Comparison of ENCODE assay signal across 10 cellular contexts in genomic region chr4:121898150-121898549, GRCh38. TPM values are rescaled to one million over a fixed set of nuclear protein-coding genes. Genes with fewer than 3 reads are reported as not detected.
DNase-seq lines count a peak whose midpoint lies in the region; ATAC-seq and TF ChIP-seq lines count a peak whose summit lies in the region.
"Had no signal": no experiment of that assay in that cellular context is flagged by ENCODE, and none has a peak within 500 bp of the region (broad histone marks: within the 10 kb centered on the region; RNA-seq: fewer than 3 reads in every experiment).

No MANE protein-coding gene starts in this region.

- no peak for TF ChIP-seq CTCF in natural killer cell (IDR thresholded peaks at IDR 0.05)

- in situ Hi-C loops in G401 (cut with HindIII; ENCODE audit: low sequenced_read_pairs), result no loop called here

- DNase-seq in SHP77 (lab: John Stamatoyannopoulos, UW) (peak; percentile 27 to 39), SHP77 treated with DMSO at 0.1 percent for 48 hours (lab: John Stamatoyannopoulos, UW) (no peak), NCI-H82 (lab: John Stamatoyannopoulos, UW) (peak; percentile 68), natural killer cell (no peak), hypothalamus (lab: John Stamatoyannopoulos, UW) (no peak), G401 (ENCODE audit: low spot score) (no peak)
- peak; percentile 20 to 25 for DNase-seq in activated T-cell treated with anti-CD3 and anti-CD28 coated beads, Interleukin-2, amount 50 U/mL, for 48 hours
- DNase-seq: dorsolateral prefrontal cortex had no signal

- intact Hi-C loops in natural killer cell (cut with micrococcal nuclease), result no loop called here

- no peaks in the 10 kb centered on the region for H3K4me1 Mint-ChIP-seq in natural killer cell

- no peak overlapping the region for H3K4me3 Mint-ChIP-seq in natural killer cell
- H3K4me3 Mint-ChIP-seq: neural crest cell had no signal

- peaks cover 13 to 56% of the 10 kb centered on the region in 2 donors for H3K27me3 Mint-ChIP-seq in natural killer cell (ENCODE audit: low read depth in 2 of 2)

- no peak overlapping the region for H3K27ac Mint-ChIP-seq in natural killer cell

- no peaks in the 10 kb centered on the region for H3K9me3 Mint-ChIP-seq in natural killer cell

- ATAC-seq in natural killer cell (peak in 2 of 3 donors; percentile 14 to 55), HG03521 (IDR thresholded peaks at IDR 0.05; ENCODE audit: unreplicated experiment) (no peak)

- H3K36me3 Mint-ChIP-seq in natural killer cell, result no peaks in the 10 kb centered on the region

RNA-seq across cellular contexts. Expression of gene BBS7, which starts 27.9 kb away (rescaled TPM):
- 1 to 10 TPM; 3.6 to 7.5 (median 4.9) TPM for total RNA-seq in natural killer cell
- total RNA-seq in G401 (2014; rRNA removed; shearing (Covaris generic)), result 13.7 and 18.5 TPM in 2 replicates

RNA-seq across cellular contexts. Expression of gene TRPC3, which starts 53.7 kb away (rescaled TPM):
- under 1 TPM; 0.34 to 0.88 (median 0.49) TPM for total RNA-seq in natural killer cell
- not detected in 2 replicates for total RNA-seq in G401 (2014; rRNA removed; shearing (Covaris generic))

Comparison
In these comparisons a context has a peak if more than half of its experiments do, and no peak if none do; other contexts are left out.
1. DNase-seq: peak in SHP77 (2 of 2), NCI-H82 (single experiment) and activated T-cell treated with anti-CD3 and anti-CD28 coated beads, Interleukin-2, amount 50 U/mL, for 48 hours (2 of 2); none in SHP77 treated with DMSO at 0.1 percent for 48 hours (single experiment), natural killer cell (single experiment), hypothalamus (0 of 51) and G401 (single experiment).